8 cellular contexts compared by ENCODE assay signal in genomic region chr7:54841772-54842707, GRCh38.
A peak's percentile ranks its signal among the peaks of the same experiment; 100 is the strongest.
DNase-seq lines count a peak whose midpoint lies in the region; ATAC-seq and TF ChIP-seq lines count a peak whose summit lies in the region.

No MANE protein-coding gene starts in this region.

- H3K27ac ChIP-seq in left lung: no peak overlapping the region

- no peaks in the 10 kb centered on the region for H3K9me3 Mint-ChIP-seq in WTC11

- intact Hi-C loops in left lung (cut with DNase I): no loop called here

- DNase-seq in BJ (ENCODE audit: low read depth) (peak; percentile 52), HS-27A (ENCODE audit: low read depth) (peak; percentile 30), WTC11 (ENCODE audit: low spot score) (peak; percentile 46), left lung (no peak), kidney glomerular epithelial cell (lab: John Stamatoyannopoulos, UW) (no peak), KBM-7 (no peak)

- peak; percentile 36; the same call in 1 of the 2 replicates for TF ChIP-seq CTCF in BJ (IDR thresholded peaks at IDR 0.05; ENCODE audit: insufficient read depth, low read depth, low read length)
- 0 out of 2 replicates have a peak, but pooled peaks have one; percentile 48 for TF ChIP-seq CTCF in WTC11 (IDR thresholded peaks at IDR 0.05)
- peak; percentile 26 to 46 for TF ChIP-seq CTCF in left lung (IDR thresholded peaks at IDR 0.05)

- no peak overlapping the region for H3K27ac Mint-ChIP-seq in WTC11

- H3K27me3 ChIP-seq in BJ (ENCODE audit: control insufficient read depth, insufficient read depth, low read length) (no peaks in the 10 kb centered on the region; the same call in 1 of the 2 replicates), left lung (no peaks in the 10 kb centered on the region)

- H3K4me1 ChIP-seq in left lung: peaks cover 0 to 10% of the 10 kb centered on the region in 2 donors

- peak; percentile 56 for ATAC-seq in WTC11
- ATAC-seq in left lung: peak; percentile 58
- ATAC-seq in HG03095 (IDR thresholded peaks at IDR 0.05; ENCODE audit: unreplicated experiment): no peak
- no peak for ATAC-seq in GM18868 (IDR thresholded peaks at IDR 0.05; ENCODE audit: unreplicated experiment)

- no peak overlapping the region for H3K4me3 Mint-ChIP-seq in WTC11

- CTCF ChIA-PET in BJ (lab: Yijun Ruan, JAX): interaction anchor here (1.3 to 7.0 kb wide), 4 partner anchors 18 to 413 kb away, joined by 3 to 38 read pairs (median 6); no protein-coding TSS in a partner anchor
- CTCF ChIA-PET in WTC11 (lab: Charles Lee): interaction anchor here (0.5 to 2.6 kb wide), 8 partner anchors 19 to 413 kb away, joined by 3 to 20 read pairs (median 4); no protein-coding TSS in a partner anchor

- no peaks in the 10 kb centered on the region for H3K27me3 Mint-ChIP-seq in WTC11 (ENCODE audit: low read depth)

- H3K4me1 Mint-ChIP-seq in WTC11: peaks cover 12% of the 10 kb centered on the region

- H3K4me3 ChIP-seq in BJ (ENCODE audit: low read depth, low read length) (no peak overlapping the region), left lung (no peak overlapping the region)

- POLR2A ChIA-PET in BJ (lab: Charles Lee) (no interaction called here), WTC11 (lab: Charles Lee) (no interaction called here)

- in situ Hi-C loops in KBM-7 (cut with MboI; ENCODE audit: low pct_unique_long_range_greater_than_20kb, low sequenced_read_pairs): no loop called here

- no peaks in the 10 kb centered on the region for H3K36me3 ChIP-seq in BJ (ENCODE audit: control insufficient read depth, insufficient read depth, low read length)
- no peaks in the 10 kb centered on the region for H3K36me3 ChIP-seq in left lung

- no peaks in the 10 kb centered on the region for H3K36me3 Mint-ChIP-seq in WTC11

- no peaks in the 10 kb centered on the region for H3K9me3 ChIP-seq in left lung

TF ChIP-seq in WTC11, 78 proteins besides CTCF, POLR2A, EP300 and RAD21 (continues in another document):
- TF ChIP-seq ZSCAN18 (CRISPR knock-in tag; IDR thresholded peaks at IDR 0.05): no peak
- TF ChIP-seq FOXJ3 (CRISPR knock-in tag; IDR thresholded peaks at IDR 0.05; ENCODE audit: borderline replicate concordance): no peak
- TF ChIP-seq ERG (CRISPR knock-in tag; IDR thresholded peaks at IDR 0.05): no peak
- no peak for TF ChIP-seq USF1 (CRISPR knock-in tag; IDR thresholded peaks at IDR 0.05)
- TF ChIP-seq NFE2L1 (CRISPR knock-in tag; IDR thresholded peaks at IDR 0.05): no peak
- TF ChIP-seq RORB (CRISPR knock-in tag; IDR thresholded peaks at IDR 0.05): no peak
- TF ChIP-seq PRDM15 (CRISPR knock-in tag; IDR thresholded peaks at IDR 0.05): no peak
- TF ChIP-seq ZNF396 (CRISPR knock-in tag; IDR thresholded peaks at IDR 0.05; ENCODE audit: borderline replicate concordance): no peak
- no peak for TF ChIP-seq MXD4 (CRISPR knock-in tag; IDR thresholded peaks at IDR 0.05; ENCODE audit: borderline replicate concordance)
- no peak for TF ChIP-seq MAX (CRISPR knock-in tag; IDR thresholded peaks at IDR 0.05)
- no peak for TF ChIP-seq FOXP4 (CRISPR knock-in tag; IDR thresholded peaks at IDR 0.05)
- TF ChIP-seq IRF1 (CRISPR knock-in tag; IDR thresholded peaks at IDR 0.05): no peak
- no peak for TF ChIP-seq ZNF219 (CRISPR knock-in tag; IDR thresholded peaks at IDR 0.05; ENCODE audit: borderline replicate concordance)
- no peak for TF ChIP-seq HMGXB4 (CRISPR knock-in tag; IDR thresholded peaks at IDR 0.05)

Comparison
In these comparisons a context has a peak if more than half of its experiments do, and no peak if none do; other contexts are left out.
1. DNase-seq: peak in BJ (single experiment), HS-27A (single experiment) and WTC11 (single experiment); none in left lung (0 of 2), kidney glomerular epithelial cell (single experiment) and KBM-7 (single experiment).
2. ATAC-seq: peak in WTC11 (single experiment) and left lung (single experiment); none in HG03095 (single experiment) and GM18868 (single experiment).
3. Peak in every context shown above with its lines, with median percentiles within 50 percentile points of each other: CTCF ChIP-seq.